ENCODE assay signal across 1 cellular context in genomic region chr6:33850294-33850693, GRCh38.
TF ChIP-seq lines count a peak whose summit lies in the region.

No MANE protein-coding gene starts in this region.

TF ChIP-seq in HEK293, 187 proteins besides CTCF, POLR2A, EP300 and RAD21 (continued from another document):
- 0 out of 2 replicates have a peak, but pooled peaks have one; percentile 7 for TF ChIP-seq ATF2 (tag by site-specific recombination; IDR thresholded peaks at IDR 0.05; ENCODE audit: low read depth)
- no peak for TF ChIP-seq KLF7 (tag by site-specific recombination; IDR thresholded peaks at IDR 0.05; ENCODE audit: borderline replicate concordance)
- no peak for TF ChIP-seq ZNF37A (tag by site-specific recombination; IDR thresholded peaks at IDR 0.05)
- TF ChIP-seq ZBTB44 (tag by site-specific recombination; IDR thresholded peaks at IDR 0.05) = no peak
- 0 out of 2 replicates have a peak, but pooled peaks have one; percentile 23 for TF ChIP-seq ZNF629 (tag by site-specific recombination; IDR thresholded peaks at IDR 0.05)
TF ChIP-seq in HEK293: peak in this region for 3.
